19 cellular contexts compared by ENCODE assay signal in genomic region chr17:37294888-37295287, GRCh38.
DNase-seq lines count a peak whose midpoint lies in the region; ATAC-seq, FAIRE-seq and TF ChIP-seq lines count a peak whose summit lies in the region.
"Had no signal": no experiment of that assay in that cellular context is flagged by ENCODE, and none has a peak within 500 bp of the region (broad histone marks: within the 10 kb centered on the region; RNA-seq: fewer than 3 reads in every experiment).

No MANE protein-coding gene starts in this region.

- H3K36me3 ChIP-seq in GM23338 (ENCODE audit: insufficient read depth) (no peaks in the 10 kb centered on the region), Karpas-422 (ENCODE audit: insufficient read depth, low read length) (no peaks in the 10 kb centered on the region; the same call in 1 of the 2 replicates), H1 (ENCODE audit: control insufficient read depth in 2 of 4, insufficient read depth in 4 of 4, low read length in 3 of 4) (no peaks in the 10 kb centered on the region)
- H3K36me3 ChIP-seq: SJSA1 had no signal

- POLR2A ChIA-PET in H1 (lab: Charles Lee; ENCODE audit: partially characterized antibody) = interaction anchor here (1.1 kb wide), 1 partner anchor 19 kb away, joined by 3 read pairs; no protein-coding TSS in a partner anchor

- TF ChIP-seq RAD21 in H1 (IDR thresholded peaks at IDR 0.05 in 1 of 2, conservative IDR thresholded peaks at IDR 0.05 in 1 of 2; ENCODE audit: low read depth in 2 of 2, low read length in 2 of 2) = no peak

- ATAC-seq in GM23338 = peak; percentile 76
- no peak for ATAC-seq in HG03432 (IDR thresholded peaks at IDR 0.05; ENCODE audit: unreplicated experiment)
- ATAC-seq in HG02798 (IDR thresholded peaks at IDR 0.05; ENCODE audit: poor library complexity, unreplicated experiment) = no peak
- ATAC-seq: GM12878 had no signal

- H3K18ac ChIP-seq in H1 (ENCODE audit: extremely low read depth, low read length) = no peak overlapping the region

- peaks cover 35% of the 10 kb centered on the region for H3K4me1 Mint-ChIP-seq in GM23338
- peaks cover 21% of the 10 kb centered on the region for H3K4me1 Mint-ChIP-seq in neural crest cell

- DNase-seq in GM23338 (ENCODE audit: low spot score) (peak; percentile 58), Karpas-422 (no peak), H1 (ENCODE audit: low read depth in 1 of 2, low spot score in 2 of 2) (no peak), neural crest cell (ENCODE audit: low read depth, low spot score) (no peak), anterior cingulate cortex (lab: John Stamatoyannopoulos, UW) (no peak)
- DNase-seq: AML-193; CD4-positive, alpha-beta T cell; DMS79; GM23248; HFFc6; NCI-H1048; NCI-H2107; NCI-H226; NCI-H526 had no signal

- WGBS in H1 (ENCODE audit: extremely low coverage in 1 of 2, insufficient coverage in 1 of 2, insufficient read length in 1 of 2, insufficient replicate concordance in 2 of 2, low coverage in 1 of 2, low lambda C conversion rate in 2 of 2, missing lambda C conversion rate in 1 of 2), 2 experiments = 46% methylated on average over 4 of the region's 4 CpGs; no CpG with 5 or more reads in 1 of the 2 experiments

- peaks cover 25% of the 10 kb centered on the region for H3K4me1 ChIP-seq in GM23338 (ENCODE audit: insufficient read depth)
- peaks cover 67% of the 10 kb centered on the region for H3K4me1 ChIP-seq in Karpas-422 (ENCODE audit: low read length)
- peaks cover 6 to 20% (median 13%) of the 10 kb centered on the region in 4 experiments; a peak in 5 of 7 replicates for H3K4me1 ChIP-seq in H1 (replicated peaks in 1 of 4; ENCODE audit: control insufficient read depth in 3 of 4, insufficient read depth in 4 of 4, low read length in 3 of 4)

- H3K4me3 ChIP-seq in GM23338 (no peak overlapping the region), Karpas-422 (ENCODE audit: low read length) (no peak overlapping the region), H1 (ENCODE audit: extremely low read depth in 1 of 4, insufficient read depth in 2 of 4, low read depth in 3 of 4, low read length in 4 of 4) (0 out of 8 replicates have a peak overlapping the region, but pooled peaks of 1 of the 4 experiments have one; percentile 2)
- H3K4me3 ChIP-seq: GM12878, GM23248, SJSA1 had no signal

- H3K4me3 Mint-ChIP-seq in GM23338 = no peak overlapping the region
- no peak overlapping the region for H3K4me3 Mint-ChIP-seq in neural crest cell
- H3K4me3 Mint-ChIP-seq: CD4-positive, alpha-beta T cell; HFFc6 had no signal

- H2BK20ac ChIP-seq in H1 (ENCODE audit: low read length) = no peak overlapping the region

- FAIRE-seq in H1 (lab: Jason Lieb, UNC) = no peak
- FAIRE-seq: GM12878, GM18507 had no signal

- H3K23me2 ChIP-seq in H1 (ENCODE audit: low read depth, low read length) = no peaks in the 10 kb centered on the region

- no peak for TF ChIP-seq EP300 in H1 (IDR thresholded peaks at IDR 0.05; ENCODE audit: borderline replicate concordance in 1 of 2, low read depth in 2 of 2, low read length in 2 of 2)

- no peak overlapping the region for H3K56ac ChIP-seq in H1 (replicated peaks; ENCODE audit: insufficient read length, low read depth, low read length)

- 0 out of 2 replicates have a peak overlapping the region, but pooled peaks have one; percentile 65 for H2BK15ac ChIP-seq in H1 (ENCODE audit: low read length)

- H3K9me3 Mint-ChIP-seq in GM23338 (no peaks in the 10 kb centered on the region), neural crest cell (no peaks in the 10 kb centered on the region)
- H3K9me3 Mint-ChIP-seq: CD4-positive, alpha-beta T cell; HFFc6 had no signal

- peaks cover 9% of the 10 kb centered on the region for H3K27me3 Mint-ChIP-seq in GM23338 (ENCODE audit: insufficient read depth, low read depth, poor library complexity)
- no peaks in the 10 kb centered on the region for H3K27me3 Mint-ChIP-seq in neural crest cell (ENCODE audit: low read depth)
- H3K27me3 Mint-ChIP-seq: CD4-positive, alpha-beta T cell had no signal

- H3K27ac ChIP-seq in GM23338 (ENCODE audit: low read depth) (peak overlapping the region; percentile 82), Karpas-422 (ENCODE audit: low read length) (peak overlapping the region; percentile 98), H1 (ENCODE audit: low read depth, low read length) (no peak overlapping the region; the same call in 1 of the 2 replicates)
- H3K27ac ChIP-seq: GM23248, SJSA1 had no signal

- H2AK5ac ChIP-seq in H1 (ENCODE audit: low read depth, low read length) = no peak overlapping the region

- no peak overlapping the region for H4K91ac ChIP-seq in H1 (replicated peaks; ENCODE audit: insufficient read length, low read length)

- H3K23ac ChIP-seq in H1 (ENCODE audit: insufficient read length) = no peak overlapping the region

- H3K9me2 ChIP-seq in GM23338 (ENCODE audit: insufficient read depth) (no peaks in the 10 kb centered on the region), Karpas-422 (replicated peaks; ENCODE audit: insufficient read depth, low read length) (no peaks in the 10 kb centered on the region)

- no peak for TF ChIP-seq CTCF in GM23338 (conservative IDR thresholded peaks at IDR 0.05; ENCODE audit: low read depth in 2 of 2)
- TF ChIP-seq CTCF in H1 (IDR thresholded peaks at IDR 0.05; ENCODE audit: control extremely low read depth in 1 of 3, insufficient read depth in 1 of 3, low read depth in 1 of 3, low read length in 3 of 3) = no peak
- no peak for TF ChIP-seq CTCF in neural crest cell (conservative IDR thresholded peaks at IDR 0.05)

- H2BK12ac ChIP-seq in H1 (ENCODE audit: low read depth, low read length) = 0 out of 2 replicates have a peak overlapping the region, but pooled peaks have one; percentile 31

- H3K36me3 Mint-ChIP-seq in GM23338 (ENCODE audit: low read depth) = no peaks in the 10 kb centered on the region
- H3K36me3 Mint-ChIP-seq in neural crest cell (ENCODE audit: low read depth) = no peaks in the 10 kb centered on the region

- no peak overlapping the region for H4K8ac ChIP-seq in H1 (ENCODE audit: extremely low read depth, insufficient read depth, low read length)

- H2BK5ac ChIP-seq in H1 (ENCODE audit: low read depth, low read length) = peak overlapping the region; percentile 18; the same call in 1 of the 2 replicates

- H3F3A ChIP-seq in GM23338 (replicated peaks; ENCODE audit: low read depth) = no peaks in the 10 kb centered on the region

- H3K9me3 ChIP-seq in Karpas-422 (ENCODE audit: low read length) = no peaks in the 10 kb centered on the region
- H3K9me3 ChIP-seq in H1 (ENCODE audit: insufficient read depth in 2 of 2, low read depth in 1 of 2, low read length in 1 of 2) = no peaks in the 10 kb centered on the region
- H3K9me3 ChIP-seq: SJSA1 had no signal

- H3K79me2 ChIP-seq in GM23338 (replicated peaks; ENCODE audit: insufficient read depth) = peaks cover 97% of the 10 kb centered on the region
- H3K79me2 ChIP-seq in Karpas-422 (ENCODE audit: low read length) = peaks cover 69% of the 10 kb centered on the region
- peaks cover 0 to 63% of the 10 kb centered on the region in 2 experiments; a peak in 2 of 4 replicates for H3K79me2 ChIP-seq in H1 (ENCODE audit: control insufficient read depth in 1 of 2, insufficient read depth in 2 of 2, low read length in 2 of 2)

- H3K14ac ChIP-seq in H1 (ENCODE audit: insufficient read length) = no peak overlapping the region

- H3K27me3 ChIP-seq in GM23338 (ENCODE audit: insufficient read depth) (no peaks in the 10 kb centered on the region), Karpas-422 (ENCODE audit: low read length) (no peaks in the 10 kb centered on the region), H1 (replicated peaks in 1 of 4; ENCODE audit: control insufficient read depth in 3 of 4, extremely low read depth in 1 of 4, insufficient read depth in 3 of 4, low read length in 3 of 4) (no peaks in the 10 kb centered on the region)
- H3K27me3 ChIP-seq: SJSA1 had no signal

- H3K79me1 ChIP-seq in H1 (ENCODE audit: low read depth, low read length) = 0 out of 2 replicates have a peak, but pooled peaks cover 5% of the 10 kb centered on the region

- H2AFZ ChIP-seq in GM23338 (no peak overlapping the region), Karpas-422 (ENCODE audit: low read length) (no peak overlapping the region), H1 (ENCODE audit: low read length) (no peak overlapping the region)
- H2AFZ ChIP-seq: GM23248 had no signal

- CTCF ChIA-PET in H1 (lab: Charles Lee; ENCODE audit: partially characterized antibody) = no interaction called here

- H4K5ac ChIP-seq in H1 (ENCODE audit: insufficient read length, low read depth, low read length) = no peak overlapping the region

- no peak overlapping the region for H3K9ac ChIP-seq in Karpas-422 (ENCODE audit: low read length)
- no peak overlapping the region for H3K9ac ChIP-seq in H1 (replicated peaks in 1 of 4; ENCODE audit: extremely low read depth in 1 of 4, low read depth in 3 of 4, low read length in 3 of 4)
- H3K9ac ChIP-seq: GM23248 had no signal

- H4K20me1 ChIP-seq in GM23338 (replicated peaks; ENCODE audit: insufficient read depth) = peaks cover 8% of the 10 kb centered on the region
- no peaks in the 10 kb centered on the region for H4K20me1 ChIP-seq in Karpas-422 (ENCODE audit: insufficient read depth, low read depth, low read length)
- H4K20me1 ChIP-seq in H1 (replicated peaks in 1 of 2; ENCODE audit: control insufficient read depth in 1 of 2, insufficient read depth in 2 of 2, low read length in 2 of 2) = no peaks in the 10 kb centered on the region

- H3K4me2 ChIP-seq in GM23338 (no peak overlapping the region), Karpas-422 (ENCODE audit: low read depth, low read length, poor library complexity, severe bottlenecking) (no peak overlapping the region), H1 (ENCODE audit: insufficient read depth in 1 of 2, low read depth in 2 of 2, low read length in 2 of 2) (peak overlapping the region; percentile 7 to 62)

- no peak for TF ChIP-seq POLR2A in H1 (IDR thresholded peaks at IDR 0.05; ENCODE audit: control extremely low read depth in 1 of 2, low read depth in 2 of 2, low read length in 2 of 2)

- no peak overlapping the region for H2BK120ac ChIP-seq in H1 (replicated peaks; ENCODE audit: low read depth, low read length)

- H3K4ac ChIP-seq in H1 (replicated peaks; ENCODE audit: insufficient read length, low read depth, low read length) = no peak overlapping the region

- H3K27ac Mint-ChIP-seq in GM23338 (peak overlapping the region; percentile 70), neural crest cell (ENCODE audit: unreplicated experiment) (peak overlapping the region; percentile 77)
- H3K27ac Mint-ChIP-seq: CD4-positive, alpha-beta T cell; HFFc6 had no signal

TF ChIP-seq in GM23338, 12 proteins besides CTCF, POLR2A, EP300 and RAD21 (continues in another document):
- TF ChIP-seq ZNF114 (CRISPR knock-in tag; IDR thresholded peaks at IDR 0.05) (no peak), NANOG (IDR thresholded peaks at IDR 0.05; ENCODE audit: borderline replicate concordance) (no peak)

TF ChIP-seq in H1, 55 proteins besides CTCF, POLR2A, EP300 and RAD21:
- no peak for TF ChIP-seq GABPA (IDR thresholded peaks at IDR 0.05; ENCODE audit: borderline replicate concordance, insufficient read depth, low read length)
- TF ChIP-seq KDM4A (IDR thresholded peaks at IDR 0.05; ENCODE audit: low read depth, low read length, severe bottlenecking) = no peak
- TF ChIP-seq TCF12 (IDR thresholded peaks at IDR 0.05; ENCODE audit: low read depth, low read length) = no peak
- TF ChIP-seq SP1 (IDR thresholded peaks at IDR 0.05; ENCODE audit: low read depth, low read length) = no peak

Comparison
In these comparisons a context has a peak if more than half of its experiments do, and no peak if none do; other contexts are left out.
1. H3K4me2 ChIP-seq: peak in H1 (2 of 2); none in GM23338 (single experiment) and Karpas-422 (single experiment).